In genomic region chr16:16249621-16250330, GRCh38 we compare ENCODE assay signal across 5 cellular contexts. TPM values are rescaled to one million over a fixed set of nuclear protein-coding genes. Genes with fewer than 3 reads are reported as not detected.
"Had no signal": no experiment of that assay in that cellular context is flagged by ENCODE, and none has a peak within 500 bp of the region (broad histone marks: within the 10 kb centered on the region; RNA-seq: fewer than 3 reads in every experiment).

No MANE protein-coding gene starts in this region.

RNA-seq across cellular contexts. Expression of gene ABCC6, which starts 26.5 kb away (rescaled TPM):
- total RNA-seq: activated CD4-positive, alpha-beta T cell treated with anti-CD3 and anti-CD28 coated beads, Interleukin-2, amount 10 ng/mL, durations not matched to agents 7 days and 5 days; activated naive CD4-positive, alpha-beta T cell treated with anti-CD3 and anti-CD28 coated beads, Interleukin-2, amount 50 U/mL, for 72 hours; activated naive CD8-positive, alpha-beta T cell treated with anti-CD3 and anti-CD28 coated beads, Interleukin-2, amount 10 ng/mL, durations not matched to agents 7 days and 5 days; activated T-cell treated with anti-CD3 and anti-CD28 coated beads, Interleukin-2, amount 50 U/mL, for 72 hours; bronchial epithelial cell had no signal
